In the genomic region with DNA sequence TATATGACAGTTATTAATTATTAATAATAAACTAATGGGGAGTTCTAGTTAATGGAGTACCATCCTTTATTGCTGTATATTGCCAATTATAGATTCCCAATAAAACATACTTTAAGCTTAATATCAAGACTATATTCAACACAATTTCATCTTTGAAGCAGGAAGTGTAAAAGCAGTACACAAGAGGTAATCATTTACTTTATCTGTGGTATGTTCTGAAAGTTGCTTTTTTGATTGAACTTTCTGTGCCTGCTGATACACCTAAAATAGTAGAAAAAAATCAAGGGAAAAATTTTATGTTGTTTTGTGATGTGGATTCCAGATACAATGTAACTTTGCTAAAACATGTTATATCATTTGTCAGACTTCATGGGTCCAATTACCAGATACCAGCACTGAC, we compare ENCODE assay signal across 16 cellular contexts.
"Had no signal": no experiment of that assay in that cellular context is flagged by ENCODE, and none has a peak within 500 bp of the region (broad histone marks: within the 10 kb centered on the region; RNA-seq: fewer than 3 reads in every experiment).

No MANE protein-coding gene starts in this region.

- ATAC-seq: activated CD8-positive, alpha-beta T cell treated with anti-CD3 and anti-CD28 coated beads for 36 hours had no signal

- H3K9me3 Mint-ChIP-seq: immature natural killer cell had no signal

- DNase-seq: activated CD4-positive, alpha-beta T cell treated with anti-CD3 and anti-CD28 coated beads, Interleukin-2, amount 10 ng/mL, durations not matched to agents 24 days and 14 days; activated CD8-positive, alpha-beta T cell treated with anti-CD3 and anti-CD28 coated beads for 36 hours; activated effector memory CD4-positive, alpha-beta T cell treated with Interleukin-2 at 50 U/mL for 16 hours; activated naive CD4-positive, alpha-beta T cell treated with anti-CD3 and anti-CD28 coated beads, Interleukin-2, amount 50 U/mL, for 16 hours; activated T-cell treated with anti-CD3 and anti-CD28 coated beads, Interleukin-2, amount 50 U/mL, for 48 hours; dermis blood vessel endothelial cell; effector memory CD4-positive, alpha-beta T cell; immature natural killer cell; kidney glomerular epithelial cell; left ventricle myocardium inferior; mammary epithelial cell; stimulated activated CD8-positive, alpha-beta memory T cell treated with anti-CD3 and anti-CD28 coated beads, Interleukin-4, amount 100 ng/mL, for 48 hours; stimulated activated naive CD4-positive, alpha-beta T cell treated with Interleukin-2 at 50 U/mL for 16 hours; T-helper 9 cell; tibial artery had no signal

- H3K4me1 Mint-ChIP-seq: immature natural killer cell, neural crest cell had no signal

- H3K4me3 Mint-ChIP-seq: activated CD4-positive, alpha-beta T cell treated with anti-CD3 and anti-CD28 coated beads, Interleukin-2, amount 10 ng/mL, durations not matched to agents 24 days and 14 days; activated CD8-positive, alpha-beta T cell treated with anti-CD3 and anti-CD28 coated beads for 36 hours; immature natural killer cell; neural crest cell had no signal

- H3K27me3 Mint-ChIP-seq: activated CD4-positive, alpha-beta T cell treated with anti-CD3 and anti-CD28 coated beads, Interleukin-2, amount 10 ng/mL, durations not matched to agents 24 days and 14 days; activated CD8-positive, alpha-beta T cell treated with anti-CD3 and anti-CD28 coated beads for 36 hours had no signal

- H3K27ac Mint-ChIP-seq: activated CD4-positive, alpha-beta T cell treated with anti-CD3 and anti-CD28 coated beads, Interleukin-2, amount 10 ng/mL, durations not matched to agents 24 days and 14 days; activated CD8-positive, alpha-beta T cell treated with anti-CD3 and anti-CD28 coated beads for 36 hours had no signal
